2 cellular contexts compared by ENCODE assay signal in the genomic region with DNA sequence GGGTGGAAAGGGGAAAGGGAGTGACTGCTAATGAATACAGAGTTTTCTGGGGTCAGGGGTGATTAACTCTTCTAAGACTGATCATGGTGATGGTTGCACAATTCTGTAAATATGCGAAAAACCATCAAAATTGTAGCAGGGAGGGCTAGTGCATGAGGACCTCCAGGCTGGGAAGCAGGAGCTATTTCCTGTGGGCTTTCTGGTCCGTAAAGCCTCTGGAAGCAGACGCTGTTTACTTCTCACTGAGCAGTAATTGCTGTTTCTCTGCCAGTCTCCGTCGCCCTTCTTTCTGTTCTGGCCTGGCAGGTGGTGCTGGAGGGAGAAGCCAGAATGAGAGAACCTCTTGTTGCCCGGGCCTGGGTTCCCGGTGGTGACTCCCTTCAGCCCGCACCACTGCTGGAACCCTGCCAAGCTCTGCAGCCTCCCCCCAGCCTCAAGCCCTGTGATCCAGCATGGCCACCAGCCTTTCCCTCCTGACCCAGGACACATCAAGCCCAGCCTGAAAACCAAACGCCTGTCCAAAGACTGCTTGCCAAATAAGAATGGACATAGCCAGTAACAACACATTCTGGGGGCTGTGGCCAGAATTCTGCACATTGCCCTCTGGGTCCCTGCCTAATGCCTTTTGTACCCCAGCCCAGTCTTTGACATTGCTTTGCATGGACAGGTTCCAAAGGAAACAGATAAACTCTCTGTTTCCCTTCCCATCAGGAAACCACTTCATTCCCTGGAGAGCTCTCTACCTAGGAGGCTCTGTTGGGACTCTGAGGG.
TF ChIP-seq lines count a peak whose summit lies in the region.

No MANE protein-coding gene starts in this region.

TF ChIP-seq in endothelial cell of umbilical vein, 7 proteins besides CTCF, POLR2A, EP300 and RAD21 (continued from another document):
- no peak for TF ChIP-seq GATA2 (IDR thresholded peaks at IDR 0.05; ENCODE audit: insufficient read depth, insufficient read length, low read depth, low read length)
TF ChIP-seq in endothelial cell of umbilical vein: peak in this region for 0.

TF ChIP-seq in WTC11, 78 proteins besides CTCF, POLR2A, EP300 and RAD21:
- TF ChIP-seq PRDM15 (CRISPR knock-in tag; IDR thresholded peaks at IDR 0.05) (no peak), FOXJ3 (CRISPR knock-in tag; IDR thresholded peaks at IDR 0.05; ENCODE audit: borderline replicate concordance) (no peak), ZNF232 (CRISPR knock-in tag; IDR thresholded peaks at IDR 0.05) (no peak), IRF2 (CRISPR knock-in tag; IDR thresholded peaks at IDR 0.05; ENCODE audit: borderline replicate concordance, low read depth) (no peak), MXD4 (CRISPR knock-in tag; IDR thresholded peaks at IDR 0.05; ENCODE audit: borderline replicate concordance) (no peak), GRHL2 (CRISPR knock-in tag; IDR thresholded peaks at IDR 0.05; ENCODE audit: insufficient replicate concordance, severe bottlenecking) (no peak), ZNF121 (CRISPR knock-in tag; IDR thresholded peaks at IDR 0.05) (no peak), OVOL2 (CRISPR knock-in tag; IDR thresholded peaks at IDR 0.05; ENCODE audit: borderline replicate concordance) (no peak), MYBL2 (CRISPR knock-in tag; IDR thresholded peaks at IDR 0.05) (no peak)
- TF ChIP-seq, protein P1, sequence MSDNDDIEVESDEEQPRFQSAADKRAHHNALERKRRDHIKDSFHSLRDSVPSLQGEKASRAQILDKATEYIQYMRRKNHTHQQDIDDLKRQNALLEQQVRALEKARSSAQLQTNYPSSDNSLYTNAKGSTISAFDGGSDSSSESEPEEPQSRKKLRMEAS (CRISPR knock-in tag; IDR thresholded peaks at IDR 0.05) = no peak
- TF ChIP-seq, protein P2, sequence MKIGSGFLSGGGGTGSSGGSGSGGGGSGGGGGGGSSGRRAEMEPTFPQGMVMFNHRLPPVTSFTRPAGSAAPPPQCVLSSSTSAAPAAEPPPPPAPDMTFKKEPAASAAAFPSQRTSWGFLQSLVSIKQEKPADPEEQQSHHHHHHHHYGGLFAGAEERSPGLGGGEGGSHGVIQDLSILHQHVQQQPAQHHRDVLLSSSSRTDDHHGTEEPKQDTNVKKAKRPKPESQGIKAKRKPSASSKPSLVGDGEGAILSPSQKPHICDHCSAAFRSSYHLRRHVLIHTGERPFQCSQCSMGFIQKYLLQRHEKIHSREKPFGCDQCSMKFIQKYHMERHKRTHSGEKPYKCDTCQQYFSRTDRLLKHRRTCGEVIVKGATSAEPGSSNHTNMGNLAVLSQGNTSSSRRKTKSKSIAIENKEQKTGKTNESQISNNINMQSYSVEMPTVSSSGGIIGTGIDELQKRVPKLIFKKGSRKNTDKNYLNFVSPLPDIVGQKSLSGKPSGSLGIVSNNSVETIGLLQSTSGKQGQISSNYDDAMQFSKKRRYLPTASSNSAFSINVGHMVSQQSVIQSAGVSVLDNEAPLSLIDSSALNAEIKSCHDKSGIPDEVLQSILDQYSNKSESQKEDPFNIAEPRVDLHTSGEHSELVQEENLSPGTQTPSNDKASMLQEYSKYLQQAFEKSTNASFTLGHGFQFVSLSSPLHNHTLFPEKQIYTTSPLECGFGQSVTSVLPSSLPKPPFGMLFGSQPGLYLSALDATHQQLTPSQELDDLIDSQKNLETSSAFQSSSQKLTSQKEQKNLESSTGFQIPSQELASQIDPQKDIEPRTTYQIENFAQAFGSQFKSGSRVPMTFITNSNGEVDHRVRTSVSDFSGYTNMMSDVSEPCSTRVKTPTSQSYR (CRISPR knock-in tag; IDR thresholded peaks at IDR 0.05) = no peak
- TF ChIP-seq, protein P3, sequence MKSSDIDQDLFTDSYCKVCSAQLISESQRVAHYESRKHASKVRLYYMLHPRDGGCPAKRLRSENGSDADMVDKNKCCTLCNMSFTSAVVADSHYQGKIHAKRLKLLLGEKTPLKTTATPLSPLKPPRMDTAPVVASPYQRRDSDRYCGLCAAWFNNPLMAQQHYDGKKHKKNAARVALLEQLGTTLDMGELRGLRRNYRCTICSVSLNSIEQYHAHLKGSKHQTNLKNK (CRISPR knock-in tag; IDR thresholded peaks at IDR 0.05) = no peak
